Comparison of ENCODE assay signal across 16 cellular contexts in genomic region chr19:36460046-36460445, GRCh38.
"Had no signal": no experiment of that assay in that cellular context is flagged by ENCODE, and none has a peak within 500 bp of the region (broad histone marks: within the 10 kb centered on the region; RNA-seq: fewer than 3 reads in every experiment).

No MANE protein-coding gene starts in this region.

- H3K27ac Mint-ChIP-seq: activated B cell treated with CpG ODN at 0.5 μM for 24 hours; activated CD8-positive, alpha-beta T cell treated with anti-CD3 and anti-CD28 coated beads for 36 hours; activated naive CD8-positive, alpha-beta T cell treated with anti-CD3 and anti-CD28 coated beads for 36 hours; effector memory CD8-positive, alpha-beta T cell had no signal

- H3K27ac ChIP-seq: breast epithelium, psoas muscle, right lobe of liver, thoracic aorta had no signal

- H3K27me3 ChIP-seq: breast epithelium, right lobe of liver had no signal

- H3K4me3 Mint-ChIP-seq: activated B cell treated with CpG ODN at 0.5 μM for 24 hours; activated CD8-positive, alpha-beta T cell treated with anti-CD3 and anti-CD28 coated beads for 36 hours; activated naive CD8-positive, alpha-beta T cell treated with anti-CD3 and anti-CD28 coated beads for 36 hours; effector memory CD8-positive, alpha-beta T cell; neural crest cell; stimulated activated naive CD8-positive, alpha-beta T cell treated with anti-CD3 and anti-CD28 coated beads, Interleukin-15, amount 100 ng/mL, for 72 hours had no signal

- ATAC-seq: activated CD8-positive, alpha-beta T cell treated with anti-CD3 and anti-CD28 coated beads for 36 hours; effector memory CD8-positive, alpha-beta T cell; left lobe of liver; psoas muscle; right lobe of liver; stimulated activated naive CD8-positive, alpha-beta T cell treated with anti-CD3 and anti-CD28 coated beads, Interleukin-15, amount 100 ng/mL, for 72 hours had no signal

- H3K36me3 ChIP-seq: breast epithelium had no signal

- H3K4me3 ChIP-seq: breast epithelium, psoas muscle, right lobe of liver, thoracic aorta had no signal

- H3K4me1 ChIP-seq: breast epithelium, psoas muscle, right lobe of liver had no signal

- H3K27me3 Mint-ChIP-seq: activated B cell treated with CpG ODN at 0.5 μM for 24 hours; activated CD8-positive, alpha-beta T cell treated with anti-CD3 and anti-CD28 coated beads for 36 hours; activated naive CD8-positive, alpha-beta T cell treated with anti-CD3 and anti-CD28 coated beads for 36 hours; effector memory CD8-positive, alpha-beta T cell; stimulated activated naive CD8-positive, alpha-beta T cell treated with anti-CD3 and anti-CD28 coated beads, Interleukin-15, amount 100 ng/mL, for 72 hours had no signal

- H3K4me1 Mint-ChIP-seq: activated B cell treated with CpG ODN at 0.5 μM for 24 hours; activated naive CD8-positive, alpha-beta T cell treated with anti-CD3 and anti-CD28 coated beads for 36 hours; neural crest cell; stimulated activated naive CD8-positive, alpha-beta T cell treated with anti-CD3 and anti-CD28 coated beads, Interleukin-15, amount 100 ng/mL, for 72 hours had no signal

- DNase-seq: activated B cell treated with CpG ODN at 0.5 μM for 24 hours; activated CD4-positive, alpha-beta T cell treated with anti-CD3 and anti-CD28 coated beads for 48 hours; activated CD8-positive, alpha-beta T cell treated with anti-CD3 and anti-CD28 coated beads for 36 hours; activated naive CD8-positive, alpha-beta T cell treated with anti-CD3 and anti-CD28 coated beads for 36 hours; cerebellar nuclear complex; dermis blood vessel endothelial cell; effector memory CD8-positive, alpha-beta T cell; midbrain; psoas muscle; right lobe of liver; stimulated activated naive CD8-positive, alpha-beta T cell treated with anti-CD3 and anti-CD28 coated beads, Interleukin-15, amount 100 ng/mL, for 72 hours; T-helper 2 cell had no signal
